8 cellular contexts compared by ENCODE assay signal in genomic region chr3:57803647-57804081, GRCh38. TPM values are rescaled to one million over a fixed set of nuclear protein-coding genes. Genes with fewer than 3 reads are reported as not detected.
DNase-seq lines count a peak whose midpoint lies in the region; ATAC-seq and TF ChIP-seq lines count a peak whose summit lies in the region.

No MANE protein-coding gene starts in this region.

- H3K27me3 Mint-ChIP-seq in natural killer cell (ENCODE audit: low read depth in 2 of 2) = no peaks in the 10 kb centered on the region

- H3K27ac ChIP-seq in RWPE1 = no peak overlapping the region
- H3K27ac ChIP-seq in epithelial cell of prostate = peak overlapping the region; percentile 92

- H3K27ac Mint-ChIP-seq in natural killer cell = peak overlapping the region; percentile 79 to 81

- ATAC-seq in natural killer cell = peak in 2 of 3 donors; percentile 36 to 65
- no peak for ATAC-seq in GM19467 (IDR thresholded peaks at IDR 0.05; ENCODE audit: unreplicated experiment)
- ATAC-seq in GM21529 (IDR thresholded peaks at IDR 0.05; ENCODE audit: unreplicated experiment) = no peak
- ATAC-seq in GM21723 (IDR thresholded peaks at IDR 0.05; ENCODE audit: unreplicated experiment) = no peak

- CTCF ChIA-PET in RWPE1 (lab: Yijun Ruan, JAX) = no interaction called here

- intact Hi-C loops in natural killer cell (cut with micrococcal nuclease) = no loop called here

- H3K4me1 Mint-ChIP-seq in natural killer cell = peaks cover 53 to 60% of the 10 kb centered on the region in 2 donors

- H3K36me3 Mint-ChIP-seq in natural killer cell = no peaks in the 10 kb centered on the region

- peak; percentile 80 for DNase-seq in GM04504 (ENCODE audit: low read depth)
- DNase-seq in RWPE1 (ENCODE audit: low spot score) = peak; percentile 67
- peak; percentile 67 for DNase-seq in epithelial cell of prostate (ENCODE audit: low read depth, low spot score)
- DNase-seq in natural killer cell = no peak
- no peak for DNase-seq in activated CD8-positive, alpha-beta memory T cell treated with anti-CD3 and anti-CD28 coated beads, Interleukin-2, amount 50 U/mL, for 4 hours

- H3K4me3 Mint-ChIP-seq in natural killer cell = peak overlapping the region; percentile 61

- TF ChIP-seq CTCF in RWPE1 (conservative IDR thresholded peaks at IDR 0.05; ENCODE audit: low read depth) (no peak), natural killer cell (IDR thresholded peaks at IDR 0.05) (no peak)

- POLR2A ChIA-PET in RWPE1 (lab: Yijun Ruan, JAX; ENCODE audit: low non-redundant PET) = no interaction called here

- no peaks in the 10 kb centered on the region for H3K9me3 Mint-ChIP-seq in natural killer cell

RNA-seq across cellular contexts. Expression of gene SLMAP, which starts 47.6 kb away (rescaled TPM):
- total RNA-seq in natural killer cell = 10 to 100 TPM; 79.4 to 98.6 (median 89.0) TPM

Comparison
In these comparisons a context has a peak if more than half of its experiments do, and no peak if none do; other contexts are left out.
1. DNase-seq: peak in GM04504 (single experiment), RWPE1 (single experiment) and epithelial cell of prostate (single experiment); none in natural killer cell (single experiment) and activated CD8-positive, alpha-beta memory T cell treated with anti-CD3 and anti-CD28 coated beads, Interleukin-2, amount 50 U/mL, for 4 hours (single experiment).
2. ATAC-seq: peak in natural killer cell (2 of 3); none in GM19467 (single experiment), GM21529 (single experiment) and GM21723 (single experiment).